In genomic region chr10:71613303-71613777, GRCh38 we compare ENCODE assay signal across 12 cellular contexts.
A peak's percentile ranks its signal among the peaks of the same experiment; 100 is the strongest.
DNase-seq lines count a peak whose midpoint lies in the region; ATAC-seq and TF ChIP-seq lines count a peak whose summit lies in the region.
"Had no signal": no experiment of that assay in that cellular context is flagged by ENCODE, and none has a peak within 500 bp of the region (broad histone marks: within the 10 kb centered on the region; RNA-seq: fewer than 3 reads in every experiment).

No MANE protein-coding gene starts in this region.

- TF ChIP-seq POLR2A in HCT116 (IDR thresholded peaks at IDR 0.05; ENCODE audit: borderline replicate concordance, extremely low read depth, insufficient read depth, insufficient read length) (no peak), stomach (IDR thresholded peaks at IDR 0.05) (no peak)

- H3K36me3 ChIP-seq in HCT116 (ENCODE audit: control insufficient read depth in 1 of 2, insufficient read depth in 2 of 2, low read length in 2 of 2) (no peaks in the 10 kb centered on the region), mammary epithelial cell (ENCODE audit: insufficient read depth, low read length) (no peaks in the 10 kb centered on the region), stomach (no peaks in the 10 kb centered on the region), smooth muscle cell (ENCODE audit: low read depth) (no peaks in the 10 kb centered on the region)

- DNase-seq in HCT116 (ENCODE audit: low read depth, low spot score) (peak; percentile 12), mammary epithelial cell (peak; percentile 21), left colon (peak; percentile 47 to 72), stomach (peak; percentile 38), smooth muscle cell (lab: John Stamatoyannopoulos, UW; ENCODE audit: unreplicated experiment) (no peak)
- DNase-seq in activated naive CD4-positive, alpha-beta T cell treated with anti-CD3 and anti-CD28 coated beads for 36 hours: no peak
- DNase-seq in activated CD8-positive, alpha-beta memory T cell treated with anti-CD3 and anti-CD28 coated beads, Interleukin-2, amount 50 U/mL, for 4 hours: no peak
- DNase-seq: activated naive CD8-positive, alpha-beta T cell treated with anti-CD3 and anti-CD28 coated beads, Interleukin-2, amount 50 U/mL, for 24 hours; NCI-H526; SHP77 had no signal

- in situ Hi-C loops in mammary epithelial cell (cut with MboI; ENCODE audit: low sequenced_read_pairs in 2 of 2): loop anchor here in 1 of 2 donors (25.0 kb wide), 1 partner anchor 301 kb away; the partner anchor contains the start of gene SLC29A3

- no peaks in the 10 kb centered on the region for H3K36me3 Mint-ChIP-seq in activated naive CD4-positive, alpha-beta T cell treated with anti-CD3 and anti-CD28 coated beads for 36 hours (ENCODE audit: low read depth)

- no peaks in the 10 kb centered on the region for H3K27me3 Mint-ChIP-seq in activated naive CD4-positive, alpha-beta T cell treated with anti-CD3 and anti-CD28 coated beads for 36 hours (ENCODE audit: low read depth)

- H4K20me1 ChIP-seq in HCT116 (ENCODE audit: insufficient read depth): no peaks in the 10 kb centered on the region
- no peaks in the 10 kb centered on the region for H4K20me1 ChIP-seq in mammary epithelial cell (ENCODE audit: insufficient read depth, low read length)
- H4K20me1 ChIP-seq in smooth muscle cell (ENCODE audit: low read depth): no peaks in the 10 kb centered on the region

- no peak overlapping the region for H3K4me3 Mint-ChIP-seq in activated naive CD4-positive, alpha-beta T cell treated with anti-CD3 and anti-CD28 coated beads for 36 hours
- H3K4me3 Mint-ChIP-seq: activated naive CD8-positive, alpha-beta T cell treated with anti-CD3 and anti-CD28 coated beads, Interleukin-2, amount 50 U/mL, for 24 hours; dendritic cell treated with granulocyte-macrophage colony-stimulating factor and Interleukin-4, amounts not matched to agents 40 ng/mL and 50 ng/mL, for 4 days had no signal

- TF ChIP-seq RAD21 in HCT116 (IDR thresholded peaks at IDR 0.05; ENCODE audit: low read depth): no peak; the same call in 1 of the 2 replicates

- TF ChIP-seq CTCF in HCT116 (IDR thresholded peaks at IDR 0.05 in 2 of 3, conservative IDR thresholded peaks at IDR 0.05 in 1 of 3; ENCODE audit: borderline replicate concordance in 1 of 3, insufficient read depth in 1 of 3, low read depth in 2 of 3, low read length in 2 of 3): no peak
- no peak for TF ChIP-seq CTCF in mammary epithelial cell (conservative IDR thresholded peaks at IDR 0.05 in 1 of 2, IDR thresholded peaks at IDR 0.05 in 1 of 2; ENCODE audit: extremely low read depth in 1 of 2, insufficient read depth in 1 of 2, low read depth in 1 of 2, low read length in 2 of 2)
- no peak for TF ChIP-seq CTCF in stomach (IDR thresholded peaks at IDR 0.05)
- no peak for TF ChIP-seq CTCF in smooth muscle cell (IDR thresholded peaks at IDR 0.05; ENCODE audit: borderline replicate concordance, insufficient read depth, poor library complexity, severe bottlenecking)

- no peak for TF ChIP-seq EP300 in stomach (IDR thresholded peaks at IDR 0.05)

- H3K4me1 ChIP-seq in HCT116 (ENCODE audit: control insufficient read depth in 1 of 2, insufficient read depth in 2 of 2, low read length in 2 of 2) (peaks cover 5 to 24% of the 10 kb centered on the region in 2 experiments), mammary epithelial cell (ENCODE audit: insufficient read depth, low read length) (no peaks in the 10 kb centered on the region), stomach (peaks cover 0 to 15% (median 10%) of the 10 kb centered on the region in 4 donors), smooth muscle cell (ENCODE audit: low read depth) (peaks cover 18% of the 10 kb centered on the region)

- peak; percentile 57 for ATAC-seq in HCT116
- ATAC-seq in left colon: peak; percentile 90
- ATAC-seq in HG02610 (IDR thresholded peaks at IDR 0.05; ENCODE audit: unreplicated experiment): no peak
- ATAC-seq: activated naive CD8-positive, alpha-beta T cell treated with anti-CD3 and anti-CD28 coated beads, Interleukin-2, amount 50 U/mL, for 24 hours had no signal

- no peaks in the 10 kb centered on the region for H3K9me3 Mint-ChIP-seq in activated naive CD4-positive, alpha-beta T cell treated with anti-CD3 and anti-CD28 coated beads for 36 hours
- H3K9me3 Mint-ChIP-seq: activated naive CD8-positive, alpha-beta T cell treated with anti-CD3 and anti-CD28 coated beads, Interleukin-2, amount 50 U/mL, for 24 hours; dendritic cell treated with granulocyte-macrophage colony-stimulating factor and Interleukin-4, amounts not matched to agents 40 ng/mL and 50 ng/mL, for 4 days had no signal

- CTCF ChIA-PET in HCT116 (lab: Charles Lee) (interaction anchor here (0.7 to 3.2 kb wide), 5 partner anchors 43 to 294 kb away, joined by 3 to 12 read pairs (median 6); partner anchors contain the start of gene SLC29A3), mammary epithelial cell (lab: Charles Lee; ENCODE audit: low non-redundant PET) (interaction anchor here (0.5 to 0.7 kb wide), 2 partner anchors 92 to 298 kb away, joined by 3 to 4 read pairs; no protein-coding TSS in a partner anchor)
- CTCF ChIA-PET in activated naive CD4-positive, alpha-beta T cell treated with anti-CD3 and anti-CD28 coated beads for 36 hours (lab: Charles Lee): interaction anchor here (0.7 to 1.0 kb wide), 2 partner anchors 94 to 435 kb away, joined by 3 read pairs; no protein-coding TSS in a partner anchor

- H3K9ac ChIP-seq in HCT116 (ENCODE audit: low read length) (peak overlapping the region; percentile 9; the same call in 1 of the 2 replicates), mammary epithelial cell (ENCODE audit: insufficient read depth, low read length) (no peak overlapping the region), smooth muscle cell (ENCODE audit: low read depth) (no peak overlapping the region)

- H3K9me3 ChIP-seq in HCT116 (ENCODE audit: control insufficient read depth in 1 of 2, insufficient read depth in 1 of 2, low read depth in 1 of 2, low read length in 2 of 2) (no peaks in the 10 kb centered on the region), mammary epithelial cell (replicated peaks; ENCODE audit: insufficient read depth, low read length) (no peaks in the 10 kb centered on the region), stomach (no peaks in the 10 kb centered on the region), smooth muscle cell (replicated peaks; ENCODE audit: low read depth) (no peaks in the 10 kb centered on the region)

- no peaks in the 10 kb centered on the region for H3F3A ChIP-seq in smooth muscle cell (ENCODE audit: low read depth)

- H3K79me2 ChIP-seq in HCT116 (ENCODE audit: insufficient read depth, low read length): no peaks in the 10 kb centered on the region
- H3K79me2 ChIP-seq in mammary epithelial cell (ENCODE audit: insufficient read depth, low read length): no peaks in the 10 kb centered on the region
- H3K79me2 ChIP-seq in smooth muscle cell (ENCODE audit: low read depth): no peaks in the 10 kb centered on the region

- H3K4me1 Mint-ChIP-seq in activated naive CD4-positive, alpha-beta T cell treated with anti-CD3 and anti-CD28 coated beads for 36 hours (ENCODE audit: low read depth): no peaks in the 10 kb centered on the region

- WGBS in mammary epithelial cell (ENCODE audit: low coverage, missing lambda C conversion rate): 100% methylated on average over 2 of the region's 2 CpGs
- WGBS in stomach, 5 donors: 50 to 78% (median 71%) methylated on average over 2 of the region's 2 CpGs
- 87% methylated on average over 2 of the region's 2 CpGs for WGBS in smooth muscle cell (ENCODE audit: low lambda C conversion rate)

- no peak overlapping the region for H3K27ac ChIP-seq in HCT116 (ENCODE audit: low read depth, low read length)
- H3K27ac ChIP-seq in mammary epithelial cell (ENCODE audit: insufficient read depth, low read depth, low read length): no peak overlapping the region
- H3K27ac ChIP-seq in stomach: peak overlapping the region in 4 of 5 donors; percentile 16 to 55 (median 34)
- H3K27ac ChIP-seq in smooth muscle cell (ENCODE audit: low read depth): no peak overlapping the region

- H3K9me2 ChIP-seq in HCT116 (ENCODE audit: insufficient read depth): no peaks in the 10 kb centered on the region

- POLR2A ChIA-PET in HCT116 (lab: Charles Lee): no interaction called here

- H2AFZ ChIP-seq in HCT116 (ENCODE audit: low read depth, low read length, poor library complexity, severe bottlenecking) (peak overlapping the region; percentile 94), mammary epithelial cell (ENCODE audit: low read depth, low read length) (no peak overlapping the region), smooth muscle cell (ENCODE audit: low read depth) (no peak overlapping the region)

- dilution Hi-C loops in mammary epithelial cell (cut with HindIII; ENCODE audit: low sequenced_read_pairs): no loop called here

- H3K27ac Mint-ChIP-seq in activated naive CD4-positive, alpha-beta T cell treated with anti-CD3 and anti-CD28 coated beads for 36 hours: no peak overlapping the region
- H3K27ac Mint-ChIP-seq: activated naive CD8-positive, alpha-beta T cell treated with anti-CD3 and anti-CD28 coated beads, Interleukin-2, amount 50 U/mL, for 24 hours; dendritic cell treated with granulocyte-macrophage colony-stimulating factor and Interleukin-4, amounts not matched to agents 40 ng/mL and 50 ng/mL, for 4 days had no signal

- peak overlapping the region; percentile 77 for H3K4me2 ChIP-seq in HCT116 (ENCODE audit: low read length)
- H3K4me2 ChIP-seq in mammary epithelial cell (ENCODE audit: insufficient read depth, low read depth, low read length): no peak overlapping the region
- no peak overlapping the region for H3K4me2 ChIP-seq in smooth muscle cell

- BruUV-seq in HCT116 (replicated peaks; lab: Mats Ljungman, UMichigan) (no TSS peak), mammary epithelial cell (replicated peaks; lab: Mats Ljungman, UMichigan) (no TSS peak)

- intact Hi-C loops in HCT116 (cut with micrococcal nuclease): no loop called here
- intact Hi-C loops in mammary epithelial cell (cut with micrococcal nuclease): no loop called here
- intact Hi-C loops in left colon (cut with DNase I, micrococcal nuclease): no loop called here
- intact Hi-C loops in stomach (cut with DNase I; ENCODE audit: low total_unique reads): no loop called here
- intact Hi-C loops in activated naive CD4-positive, alpha-beta T cell treated with anti-CD3 and anti-CD28 coated beads for 36 hours (cut with micrococcal nuclease): no loop called here

- H3K27me3 ChIP-seq in HCT116 (ENCODE audit: insufficient read depth, low read length) (no peaks in the 10 kb centered on the region), mammary epithelial cell (ENCODE audit: insufficient read depth, low read length) (no peaks in the 10 kb centered on the region), stomach (peaks cover 0 to 14% (median 0%) of the 10 kb centered on the region in 3 donors), smooth muscle cell (ENCODE audit: low read depth) (no peaks in the 10 kb centered on the region)

- H3K4me3 ChIP-seq in HCT116 (replicated peaks in 1 of 2; ENCODE audit: low read depth in 1 of 2, low read length in 2 of 2) (peak overlapping the region in 1 of 2 experiments; percentile 42; a peak in 2 of 4 replicates), mammary epithelial cell (replicated peaks in 1 of 3; ENCODE audit: insufficient read depth in 1 of 3, low read depth in 2 of 3, low read length in 3 of 3) (no peak overlapping the region), stomach (no peak overlapping the region), smooth muscle cell (no peak overlapping the region)

- RAD21 ChIA-PET in HCT116 (lab: Charles Lee; ENCODE audit: low non-redundant PET in 1 of 2, low total read pairs in 2 of 2, uncharacterized antibody in 2 of 2, unreplicated experiment in 2 of 2): no interaction called here

Comparison
In these comparisons a context has a peak if more than half of its experiments do, and no peak if none do; other contexts are left out.
1. DNase-seq: peak in HCT116 (single experiment), mammary epithelial cell (single experiment), left colon (2 of 2) and stomach (single experiment); none in activated naive CD4-positive, alpha-beta T cell treated with anti-CD3 and anti-CD28 coated beads for 36 hours (single experiment), smooth muscle cell (single experiment) and activated CD8-positive, alpha-beta memory T cell treated with anti-CD3 and anti-CD28 coated beads, Interleukin-2, amount 50 U/mL, for 4 hours (single experiment).
2. H3K27ac ChIP-seq: peak in stomach (4 of 5); none in HCT116 (single experiment), mammary epithelial cell (single experiment) and smooth muscle cell (single experiment).